ENCODE assay signal across 23 cellular contexts in the genomic region with DNA sequence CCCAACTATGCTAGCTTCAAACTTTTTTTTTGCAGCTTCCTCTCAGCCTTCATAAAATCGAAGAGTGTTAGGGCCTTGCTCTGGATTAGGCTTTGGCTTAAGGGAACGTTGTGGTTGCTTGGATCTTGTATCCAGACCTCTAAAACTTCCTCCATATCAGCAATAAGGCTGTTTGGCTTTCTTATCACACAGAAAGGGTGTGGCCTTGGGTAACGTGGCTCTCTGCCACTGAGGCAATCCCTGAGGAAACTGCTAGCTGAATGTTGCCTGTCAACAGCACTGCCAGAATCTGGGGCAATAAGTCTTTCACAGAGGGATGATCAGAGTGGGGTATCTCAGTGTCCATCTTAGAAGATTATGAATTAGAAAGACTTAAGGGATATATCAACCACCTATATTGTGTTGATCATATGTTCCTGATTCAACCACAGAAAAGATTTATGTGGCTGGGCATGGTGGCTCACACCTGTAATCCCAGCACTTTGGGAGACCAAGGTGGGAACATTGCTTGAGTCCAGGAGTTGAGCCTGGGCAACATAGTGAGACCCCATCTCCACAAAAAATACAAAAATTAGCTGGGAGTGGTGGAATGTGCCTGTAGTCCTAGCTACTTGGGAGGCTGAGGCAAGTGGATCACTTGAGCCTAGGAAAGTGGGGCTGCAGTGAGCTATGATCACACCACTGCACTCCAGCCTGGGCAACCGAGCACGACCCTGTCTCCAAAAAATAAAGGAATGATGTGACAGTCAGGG.
"Had no signal": no experiment of that assay in that cellular context is flagged by ENCODE, and none has a peak within 500 bp of the region (broad histone marks: within the 10 kb centered on the region; RNA-seq: fewer than 3 reads in every experiment).

No MANE protein-coding gene starts in this region.

- H3K36me3 Mint-ChIP-seq: naive thymus-derived CD4-positive, alpha-beta T cell had no signal

- H3K4me1 Mint-ChIP-seq: central memory CD8-positive, alpha-beta T cell; naive thymus-derived CD4-positive, alpha-beta T cell had no signal

- H3K27ac Mint-ChIP-seq: dendritic cell treated with granulocyte-macrophage colony-stimulating factor and Interleukin-4, amounts not matched to agents 40 ng/mL and 50 ng/mL, for 4 days; effector memory CD8-positive, alpha-beta T cell; naive thymus-derived CD4-positive, alpha-beta T cell; nephron progenitor cell had no signal

- H3K4me1 ChIP-seq: heart left ventricle, right atrium auricular region, sigmoid colon, suprapubic skin, thyroid gland, upper lobe of left lung, uterus had no signal

- H3K9me3 ChIP-seq: heart left ventricle, right atrium auricular region, sigmoid colon, suprapubic skin, thyroid gland, upper lobe of left lung, uterus had no signal

- H3K4me3 Mint-ChIP-seq: central memory CD8-positive, alpha-beta T cell; dendritic cell treated with granulocyte-macrophage colony-stimulating factor and Interleukin-4, amounts not matched to agents 40 ng/mL and 50 ng/mL, for 4 days; effector memory CD8-positive, alpha-beta T cell; naive thymus-derived CD4-positive, alpha-beta T cell; nephron progenitor cell had no signal

- H3K4me3 ChIP-seq: heart left ventricle, lung, right atrium auricular region, sigmoid colon, skin epidermis, suprapubic skin, thyroid gland, upper lobe of left lung, uterus had no signal

- H3K36me3 ChIP-seq: heart left ventricle, right atrium auricular region, sigmoid colon, suprapubic skin, thyroid gland, upper lobe of left lung, uterus had no signal

- H3K27ac ChIP-seq: epithelial cell of prostate, heart left ventricle, right atrium auricular region, sigmoid colon, skin epidermis, suprapubic skin, thyroid gland, upper lobe of left lung, uterus had no signal

- ATAC-seq: effector memory CD8-positive, alpha-beta T cell; heart left ventricle; left ventricle myocardium superior; naive thymus-derived CD4-positive, alpha-beta T cell had no signal

- H3K9me3 Mint-ChIP-seq: central memory CD8-positive, alpha-beta T cell; dendritic cell treated with granulocyte-macrophage colony-stimulating factor and Interleukin-4, amounts not matched to agents 40 ng/mL and 50 ng/mL, for 4 days; effector memory CD8-positive, alpha-beta T cell had no signal

- DNase-seq: effector memory CD8-positive, alpha-beta T cell; foreskin melanocyte; heart left ventricle; hypothalamus; islet precursor cell; left ventricle myocardium superior; mesenchymal stem cell; naive thymus-derived CD4-positive, alpha-beta T cell; nephron progenitor cell; posterior cingulate gyrus; sigmoid colon; stimulated activated CD4-positive, alpha-beta T cell treated with anti-CD3 and anti-CD28 coated beads, Interleukin-2, amount 100 ng/mL, for 48 hours; stimulated activated naive CD4-positive, alpha-beta T cell treated with Interleukin-2 at 50 U/mL for 16 hours; thyroid gland; upper lobe of left lung; uterus had no signal

- H3K27me3 ChIP-seq: heart left ventricle, right atrium auricular region, sigmoid colon, suprapubic skin, thyroid gland, upper lobe of left lung, uterus had no signal
